ENCODE assay signal across 9 cellular contexts in genomic region chr14:63045234-63045611, GRCh38. TPM values are rescaled to one million over a fixed set of nuclear protein-coding genes. Genes with fewer than 3 reads are reported as not detected.
DNase-seq lines count a peak whose midpoint lies in the region; ATAC-seq, FAIRE-seq and TF ChIP-seq lines count a peak whose summit lies in the region.
"Had no signal": no experiment of that assay in that cellular context is flagged by ENCODE, and none has a peak within 500 bp of the region (broad histone marks: within the 10 kb centered on the region; RNA-seq: fewer than 3 reads in every experiment).

KCNH5 (minus strand) TSS chr14:63045458; CDS start chr14:63045186, 272 bp downstream.

- TF ChIP-seq RAD21 in SK-N-SH (IDR thresholded peaks at IDR 0.05; ENCODE audit: low read length): no peak

- FAIRE-seq in frontal cortex (lab: Jason Lieb, UNC): no peak

- no peaks in the 10 kb centered on the region for H3K9me2 ChIP-seq in SK-N-SH

- peak; percentile 70 for ATAC-seq in HG03521 (IDR thresholded peaks at IDR 0.05; ENCODE audit: unreplicated experiment)
- no peak for ATAC-seq in HG02588 (IDR thresholded peaks at IDR 0.05; ENCODE audit: unreplicated experiment)
- no peak for ATAC-seq in GM21737 (IDR thresholded peaks at IDR 0.05; ENCODE audit: unreplicated experiment)

- H4K20me1 ChIP-seq in SK-N-SH (ENCODE audit: insufficient read depth): no peaks in the 10 kb centered on the region

- H3K36me3 ChIP-seq in SK-N-SH (replicated peaks in 1 of 2; ENCODE audit: control insufficient read depth in 1 of 2, insufficient read depth in 2 of 2, low read length in 1 of 2): no peaks in the 10 kb centered on the region
- H3K36me3 ChIP-seq: adrenal gland had no signal

- H3K9ac ChIP-seq in SK-N-SH: no peak within 1 kb of the TSS

- no peak within 1 kb of the TSS for H3K27ac ChIP-seq in SK-N-SH (ENCODE audit: low read depth in 2 of 2, low read length in 1 of 2)

- peak within 1 kb of the TSS; percentile 81; the same call in 1 of the 2 replicates for H2AFZ ChIP-seq in SK-N-SH (ENCODE audit: low read depth)

- H3K4me2 ChIP-seq in SK-N-SH: peak within 1 kb of the TSS; percentile 88

- H3K4me3 ChIP-seq in SK-N-SH (ENCODE audit: low read depth in 2 of 2, low read length in 1 of 2): peak within 1 kb of the TSS; percentile 36 to 62
- H3K4me3 ChIP-seq: adrenal gland had no signal

- CTCF ChIA-PET in SK-N-SH (lab: Yijun Ruan, JAX): interaction anchor here (0.9 to 1.3 kb wide), 2 partner anchors 15 to 866 kb away, joined by 3 to 8 read pairs; no protein-coding TSS in a partner anchor

- peaks cover 55% of the 10 kb centered on the region for H3K27me3 ChIP-seq in SK-N-SH (ENCODE audit: insufficient read depth)

- peak; percentile 50 for DNase-seq in DMS53 treated with DMSO at 0.1 percent for 48 hours (lab: John Stamatoyannopoulos, UW; ENCODE audit: unreplicated experiment)
- peak; percentile 90 for DNase-seq in SK-N-SH
- DNase-seq in frontal cortex (ENCODE audit: low spot score in 2 of 2): peak; percentile 59 to 61
- peak; percentile 87 for DNase-seq in retina
- no peak for DNase-seq in RKO (ENCODE audit: low spot score)

- peaks cover 0 to 12% of the 10 kb centered on the region in 2 experiments; a peak in 1 of 4 replicates for H3K4me1 ChIP-seq in SK-N-SH (ENCODE audit: control insufficient read depth in 1 of 2, insufficient read depth in 2 of 2, low read depth in 1 of 2, low read length in 1 of 2)
- H3K4me1 ChIP-seq: adrenal gland had no signal

- POLR2A ChIA-PET in SK-N-SH (lab: Yijun Ruan, JAX): no interaction called here

- 1% methylated on average over 18 of the region's 35 CpGs for WGBS in SK-N-SH (ENCODE audit: low lambda C conversion rate)

- no peaks in the 10 kb centered on the region for H3F3A ChIP-seq in SK-N-SH (replicated peaks; ENCODE audit: insufficient read depth)

- no peaks in the 10 kb centered on the region for H3K9me3 ChIP-seq in SK-N-SH
- H3K9me3 ChIP-seq: adrenal gland had no signal

- no peaks in the 10 kb centered on the region for H3K79me2 ChIP-seq in SK-N-SH (ENCODE audit: insufficient read depth)

- TF ChIP-seq CTCF in SK-N-SH (IDR thresholded peaks at IDR 0.05): no peak

- TF ChIP-seq EP300 in SK-N-SH (IDR thresholded peaks at IDR 0.05; ENCODE audit: borderline replicate concordance in 1 of 2, low read depth in 1 of 2, low read length in 1 of 2): no peak

TF ChIP-seq in SK-N-SH, 30 proteins besides CTCF, POLR2A, EP300 and RAD21:
- TF ChIP-seq SIN3A (IDR thresholded peaks at IDR 0.05; ENCODE audit: borderline replicate concordance, low read depth, low read length): no peak
- no peak for TF ChIP-seq SMC3 (IDR thresholded peaks at IDR 0.05; ENCODE audit: low read depth, low read length)
- TF ChIP-seq NRF1 (IDR thresholded peaks at IDR 0.05; ENCODE audit: low read depth, low read length): peak; percentile 62
- no peak for TF ChIP-seq FOXM1 (IDR thresholded peaks at IDR 0.05; ENCODE audit: low read depth)
- no peak for TF ChIP-seq RFX5 (IDR thresholded peaks at IDR 0.05; ENCODE audit: low read length)
- TF ChIP-seq REST (IDR thresholded peaks at IDR 0.05; ENCODE audit: low read depth, low read length): peak; percentile 79
- no peak for TF ChIP-seq USF2 (IDR thresholded peaks at IDR 0.05; ENCODE audit: borderline replicate concordance, low read depth, low read length)
- no peak for TF ChIP-seq CHD2 (IDR thresholded peaks at IDR 0.05; ENCODE audit: low read length, partially characterized antibody)
- TF ChIP-seq GATA2 (CRISPR knock-in tag; IDR thresholded peaks at IDR 0.05): no peak
- TF ChIP-seq ELF1 (IDR thresholded peaks at IDR 0.05): no peak

RNA-seq across cellular contexts. Expression of gene KCNH5, which starts in this region (rescaled TPM):
- not detected in 2 replicates for polyA plus RNA-seq in SK-N-SH (2012; rRNA removed)
- polyA plus RNA-seq in SK-N-SH (2012; cell fraction: cytosol; rRNA removed): not detected in 2 replicates
- not detected in 2 replicates for polyA plus RNA-seq in SK-N-SH (2012; cell fraction: nucleus; rRNA removed)
- total RNA-seq in frontal cortex: 24.5 TPM

Comparison
In these comparisons a context has a peak if more than half of its experiments do, and no peak if none do; other contexts are left out.
1. Peak in DNase-seq, H3K4me3 ChIP-seq and H3K4me2 ChIP-seq in SK-N-SH; RNA of the gene not detected or under 1 TPM.